In genomic region chr3:32438596-32439344, GRCh38 we compare ENCODE assay signal across 8 cellular contexts. TPM values are rescaled to one million over a fixed set of nuclear protein-coding genes. Genes with fewer than 3 reads are reported as not detected.
DNase-seq lines count a peak whose midpoint lies in the region; ATAC-seq and TF ChIP-seq lines count a peak whose summit lies in the region.

No MANE protein-coding gene starts in this region.

- H3K4me3 Mint-ChIP-seq in activated T-helper 17 cell treated with anti-CD3 and anti-CD28 coated beads, Interleukin-2, amount 50 U/mL, for 72 hours, result peak overlapping the region; percentile 64
- H3K4me3 Mint-ChIP-seq in stimulated activated naive CD8-positive, alpha-beta T cell treated with anti-CD3 and anti-CD28 coated beads, Interleukin-15, Interleukin-2, amounts not matched to agents 100 ng/mL and 50 ng/mL, for 24 hours, result peak overlapping the region; percentile 62

- H3K9me3 Mint-ChIP-seq in activated T-helper 17 cell treated with anti-CD3 and anti-CD28 coated beads, Interleukin-2, amount 50 U/mL, for 72 hours, result no peaks in the 10 kb centered on the region
- no peaks in the 10 kb centered on the region for H3K9me3 Mint-ChIP-seq in stimulated activated naive CD8-positive, alpha-beta T cell treated with anti-CD3 and anti-CD28 coated beads, Interleukin-15, Interleukin-2, amounts not matched to agents 100 ng/mL and 50 ng/mL, for 24 hours

- no peaks in the 10 kb centered on the region for H3K27me3 Mint-ChIP-seq in activated T-helper 17 cell treated with anti-CD3 and anti-CD28 coated beads, Interleukin-2, amount 50 U/mL, for 72 hours
- H3K27me3 Mint-ChIP-seq in stimulated activated naive CD8-positive, alpha-beta T cell treated with anti-CD3 and anti-CD28 coated beads, Interleukin-15, Interleukin-2, amounts not matched to agents 100 ng/mL and 50 ng/mL, for 24 hours, result no peaks in the 10 kb centered on the region

- WGBS in right cardiac atrium, result 68% methylated on average over 10 of the region's 10 CpGs

- H3K4me1 Mint-ChIP-seq in activated T-helper 17 cell treated with anti-CD3 and anti-CD28 coated beads, Interleukin-2, amount 50 U/mL, for 72 hours, result peaks cover 44% of the 10 kb centered on the region
- peaks cover 92% of the 10 kb centered on the region for H3K4me1 Mint-ChIP-seq in stimulated activated naive CD8-positive, alpha-beta T cell treated with anti-CD3 and anti-CD28 coated beads, Interleukin-15, Interleukin-2, amounts not matched to agents 100 ng/mL and 50 ng/mL, for 24 hours (ENCODE audit: low read depth)

- intact Hi-C loops in right cardiac atrium (cut with DNase I) (no loop called here), cardiac septum (cut with DNase I) (no loop called here), tibial artery (cut with DNase I; ENCODE audit: low total_unique reads) (no loop called here)

- peak overlapping the region; percentile 78 for H3K27ac Mint-ChIP-seq in activated T-helper 17 cell treated with anti-CD3 and anti-CD28 coated beads, Interleukin-2, amount 50 U/mL, for 72 hours
- H3K27ac Mint-ChIP-seq in stimulated activated naive CD8-positive, alpha-beta T cell treated with anti-CD3 and anti-CD28 coated beads, Interleukin-15, Interleukin-2, amounts not matched to agents 100 ng/mL and 50 ng/mL, for 24 hours, result peak overlapping the region; percentile 83

- H3K27me3 ChIP-seq in right cardiac atrium (ENCODE audit: control insufficient read depth, insufficient read depth) (no peaks in the 10 kb centered on the region), tibial artery (no peaks in the 10 kb centered on the region)

- H3K36me3 ChIP-seq in tibial artery, result peaks cover 0 to 5% (median 0%) of the 10 kb centered on the region in 3 donors

- no peak for TF ChIP-seq CTCF in tibial artery (IDR thresholded peaks at IDR 0.05)

- ATAC-seq in right cardiac atrium (peak; percentile 55 to 77), HG02973 (IDR thresholded peaks at IDR 0.05; ENCODE audit: unreplicated experiment) (peak; percentile 87)
- ATAC-seq in activated T-helper 17 cell treated with anti-CD3 and anti-CD28 coated beads, Interleukin-2, amount 50 U/mL, for 72 hours (replicated peaks), result peak; percentile 89

- H3K4me1 ChIP-seq in right cardiac atrium (ENCODE audit: control insufficient read depth, insufficient read depth, low read length) (peaks cover 2% of the 10 kb centered on the region), tibial artery (peaks cover 0 to 3% (median 0%) of the 10 kb centered on the region in 4 donors)

- no peaks in the 10 kb centered on the region for H3K9me3 ChIP-seq in right cardiac atrium (ENCODE audit: control insufficient read depth, low read length)
- H3K9me3 ChIP-seq in tibial artery, result no peaks in the 10 kb centered on the region

- H3K36me3 Mint-ChIP-seq in activated T-helper 17 cell treated with anti-CD3 and anti-CD28 coated beads, Interleukin-2, amount 50 U/mL, for 72 hours (ENCODE audit: low read depth), result peaks cover 20% of the 10 kb centered on the region
- H3K36me3 Mint-ChIP-seq in stimulated activated naive CD8-positive, alpha-beta T cell treated with anti-CD3 and anti-CD28 coated beads, Interleukin-15, Interleukin-2, amounts not matched to agents 100 ng/mL and 50 ng/mL, for 24 hours (ENCODE audit: low read depth), result peaks cover 20% of the 10 kb centered on the region

- H3K27ac ChIP-seq in right cardiac atrium (ENCODE audit: low read length), result no peak overlapping the region
- H3K27ac ChIP-seq in tibial artery, result no peak overlapping the region

- H3K4me3 ChIP-seq in right cardiac atrium (ENCODE audit: low read length) (no peak overlapping the region), tibial artery (no peak overlapping the region)

- DNase-seq in right cardiac atrium (no peak), cardiac septum (ENCODE audit: low spot score) (no peak), NCI-H446 treated with DMSO at 0.1 percent for 48 hours (lab: John Stamatoyannopoulos, UW) (no peak), tibial artery (no peak), putamen (ENCODE audit: low spot score) (no peak)

RNA-seq across cellular contexts. Expression of gene CMTM7, which starts 47.1 kb away (rescaled TPM):
- total RNA-seq in right cardiac atrium, result 1 to 10 TPM; 5.7 to 8.4 (median 6.7) TPM
- 4.8 TPM for polyA plus RNA-seq in right cardiac atrium
- total RNA-seq in cardiac septum, result 4.0 TPM
- 10 to 100 TPM; 26.9 to 51.1 TPM for total RNA-seq in activated T-helper 17 cell treated with anti-CD3 and anti-CD28 coated beads, Interleukin-2, amount 50 U/mL, for 72 hours
